9 cellular contexts compared by ENCODE assay signal in the genomic region with DNA sequence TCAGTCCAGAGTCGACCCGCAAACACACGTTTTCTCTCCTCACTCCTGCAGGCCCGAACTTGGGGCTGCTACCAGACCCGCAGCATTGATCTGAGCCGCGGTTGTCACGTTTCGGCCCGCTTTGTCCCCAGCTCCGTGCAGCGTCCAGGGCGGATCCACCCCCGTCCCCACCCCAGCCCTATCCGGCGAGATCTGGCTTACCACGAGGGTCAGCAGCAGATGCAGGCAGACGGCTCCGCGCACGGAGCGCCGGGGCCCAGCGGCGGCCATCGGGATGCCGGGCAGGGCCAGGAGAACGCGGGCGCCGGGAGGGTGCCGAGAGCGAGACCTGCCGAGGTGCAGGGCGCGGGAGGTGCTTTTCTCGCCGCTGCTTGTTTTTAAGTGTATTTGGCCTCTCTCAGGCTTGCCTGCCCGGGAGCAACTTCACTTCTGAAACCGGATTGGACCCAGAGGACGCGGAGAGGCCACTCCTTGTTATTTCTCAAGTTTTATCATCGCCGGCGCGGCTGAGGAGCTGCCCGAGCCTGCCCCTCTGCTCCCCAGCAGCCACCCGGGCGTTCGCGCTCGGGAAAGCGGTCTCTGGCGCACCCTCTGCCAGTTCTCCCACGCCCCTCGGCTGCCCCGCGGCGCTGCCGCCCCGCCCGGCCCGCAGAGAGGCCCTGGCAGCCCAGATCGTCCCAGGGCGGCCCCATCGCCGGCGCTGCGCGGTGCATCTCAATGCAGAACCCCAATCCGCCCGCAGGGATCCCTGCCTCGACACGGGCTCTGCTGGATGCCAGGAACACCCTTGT. TPM values are rescaled to one million over a fixed set of nuclear protein-coding genes. Genes with fewer than 3 reads are reported as not detected.
DNase-seq lines count a peak whose midpoint lies in the region; ATAC-seq, FAIRE-seq and TF ChIP-seq lines count a peak whose summit lies in the region.
"Had no signal": no experiment of that assay in that cellular context is flagged by ENCODE, and none has a peak within 500 bp of the region (broad histone marks: within the 10 kb centered on the region; RNA-seq: fewer than 3 reads in every experiment).

Gene DSC3 (minus strand): TSS at position 352 of the 791 bp plus-strand sequence. CDS start 82 bp downstream, at position 270.

- intact Hi-C loops in stomach (cut with DNase I; ENCODE audit: low total_unique reads) (no loop called here), natural killer cell (cut with micrococcal nuclease) (no loop called here)

- peaks cover 43% of the 10 kb centered on the region for H3K27me3 Mint-ChIP-seq in astrocyte (ENCODE audit: low read depth, unreplicated experiment)
- peaks cover 30 to 37% of the 10 kb centered on the region in 2 donors for H3K27me3 Mint-ChIP-seq in natural killer cell (ENCODE audit: low read depth in 2 of 2)

- H3K9me3 ChIP-seq in astrocyte (ENCODE audit: insufficient read depth, low read depth, low read length) (no peaks in the 10 kb centered on the region), keratinocyte (ENCODE audit: control insufficient read depth, low read depth, low read length) (no peaks in the 10 kb centered on the region), stomach (peaks cover 0 to 12% (median 5%) of the 10 kb centered on the region in 4 donors)

- H3K36me3 Mint-ChIP-seq in astrocyte (ENCODE audit: low read depth, unreplicated experiment) (no peaks in the 10 kb centered on the region), natural killer cell (peaks cover 7% of the 10 kb centered on the region)

- dilution Hi-C loops in keratinocyte (cut with MboI; ENCODE audit: extremely low pct_ligation_motif_present, low sequenced_read_pairs), result no loop called here

- H3K9me3 Mint-ChIP-seq in astrocyte (ENCODE audit: unreplicated experiment), result peaks cover 13% of the 10 kb centered on the region
- H3K9me3 Mint-ChIP-seq in natural killer cell, result peaks cover 5 to 9% of the 10 kb centered on the region in 2 donors

- TF ChIP-seq CTCF in astrocyte (IDR thresholded peaks at IDR 0.05; ENCODE audit: insufficient read depth, low read depth, low read length), result no peak
- TF ChIP-seq CTCF in keratinocyte (optimal IDR thresholded peaks at IDR 0.05 in 1 of 3, IDR thresholded peaks at IDR 0.05 in 1 of 3, conservative IDR thresholded peaks at IDR 0.05 in 1 of 3; ENCODE audit: extremely low read depth in 1 of 3, insufficient read depth in 2 of 3, low read length in 3 of 3), result no peak
- no peak for TF ChIP-seq CTCF in stomach (IDR thresholded peaks at IDR 0.05)
- no peak for TF ChIP-seq CTCF in natural killer cell (IDR thresholded peaks at IDR 0.05)

- peak within 1 kb of the TSS; percentile 88 for H2AFZ ChIP-seq in astrocyte (ENCODE audit: low read depth, low read length)
- peak within 1 kb of the TSS; percentile 38 for H2AFZ ChIP-seq in keratinocyte (ENCODE audit: control insufficient read depth, low read length)

- H3K27ac Mint-ChIP-seq in astrocyte (ENCODE audit: unreplicated experiment) (peak within 1 kb of the TSS; percentile 77), natural killer cell (no peak within 1 kb of the TSS)

- no peak for TF ChIP-seq POLR2A in stomach (IDR thresholded peaks at IDR 0.05)

- H3K4me3 ChIP-seq in astrocyte (ENCODE audit: insufficient read depth, low read depth, low read length) (peak within 1 kb of the TSS; percentile 58), keratinocyte (ENCODE audit: control insufficient read depth in 2 of 3, extremely low read depth in 1 of 3, insufficient read depth in 2 of 3, low read depth in 1 of 3, low read length in 3 of 3) (peak within 1 kb of the TSS; percentile 84 to 98 (median 95)), stomach (peak within 1 kb of the TSS; percentile 28 to 49 (median 34))

- no peaks in the 10 kb centered on the region for H3K36me3 ChIP-seq in astrocyte (ENCODE audit: insufficient read depth, low read length)
- H3K36me3 ChIP-seq in keratinocyte (ENCODE audit: control insufficient read depth in 2 of 2, extremely low read depth in 1 of 2, insufficient read depth in 2 of 2, low read length in 2 of 2), result no peaks in the 10 kb centered on the region
- H3K36me3 ChIP-seq in stomach, result no peaks in the 10 kb centered on the region

- H4K20me1 ChIP-seq in astrocyte (ENCODE audit: insufficient read depth, low read length) (no peaks in the 10 kb centered on the region), keratinocyte (ENCODE audit: control insufficient read depth, extremely low read depth, insufficient read depth, low read length) (no peaks in the 10 kb centered on the region)

- ATAC-seq in GM19035 (IDR thresholded peaks at IDR 0.05; ENCODE audit: unreplicated experiment), result no peak
- no peak for ATAC-seq in natural killer cell

- FAIRE-seq in astrocyte (lab: Jason Lieb, UNC), result no peak
- FAIRE-seq in keratinocyte (lab: Jason Lieb, UNC), result peak; percentile 34
- FAIRE-seq: A204.1 had no signal

- H3K4me1 ChIP-seq in astrocyte (ENCODE audit: insufficient read depth, low read length) (peaks cover 6% of the 10 kb centered on the region), keratinocyte (ENCODE audit: control insufficient read depth, extremely low read depth, insufficient read depth, low read length) (peaks cover 63% of the 10 kb centered on the region), stomach (peaks cover 6 to 25% (median 20%) of the 10 kb centered on the region in 4 donors)

- no peak within 1 kb of the TSS for H3K27ac ChIP-seq in astrocyte (ENCODE audit: low read depth, low read length)
- peak within 1 kb of the TSS; percentile 98 for H3K27ac ChIP-seq in keratinocyte (ENCODE audit: control insufficient read depth, insufficient read depth, low read length)
- no peak within 1 kb of the TSS for H3K27ac ChIP-seq in stomach

- peak within 1 kb of the TSS; percentile 87 for H3K4me2 ChIP-seq in astrocyte (ENCODE audit: low read length)
- peak within 1 kb of the TSS; percentile 98 for H3K4me2 ChIP-seq in keratinocyte (ENCODE audit: control insufficient read depth, extremely low read depth, insufficient read depth, low read depth, low read length)

- H3K79me2 ChIP-seq in astrocyte (ENCODE audit: insufficient read depth, low read length) (no peaks in the 10 kb centered on the region), keratinocyte (ENCODE audit: control insufficient read depth, insufficient read depth, low read length) (peaks cover 49% of the 10 kb centered on the region)

- TF ChIP-seq EP300 in stomach (IDR thresholded peaks at IDR 0.05), result no peak

- H3K4me3 Mint-ChIP-seq in astrocyte (ENCODE audit: unreplicated experiment), result peak within 1 kb of the TSS; percentile 90
- no peak within 1 kb of the TSS for H3K4me3 Mint-ChIP-seq in natural killer cell

- 2 to 7% (median 3%) methylated on average over 43 to 74 of the region's 74 CpGs for WGBS in stomach, 5 donors

- H3K27me3 ChIP-seq in astrocyte (ENCODE audit: insufficient read depth, low read length), result peaks cover 44% of the 10 kb centered on the region
- H3K27me3 ChIP-seq in keratinocyte (ENCODE audit: control insufficient read depth, extremely low read depth, insufficient read depth, low read length), result no peaks in the 10 kb centered on the region
- peaks cover 21 to 69% (median 50%) of the 10 kb centered on the region in 3 donors for H3K27me3 ChIP-seq in stomach

- peak in 2 of 3 experiments; percentile 72 to 80 for DNase-seq in NCI-H1417 (lab: John Stamatoyannopoulos, UW)
- DNase-seq in NCI-H1417 treated with DMSO at 0.1 percent for 48 hours (lab: John Stamatoyannopoulos, UW), result no peak
- DNase-seq in astrocyte (ENCODE audit: low read depth), result peak; percentile 19
- DNase-seq in keratinocyte (ENCODE audit: low read depth, low spot score), result no peak
- no peak for DNase-seq in stomach
- DNase-seq in mucosa of gallbladder (ENCODE audit: low spot score), result no peak
- no peak for DNase-seq in natural killer cell

- H3K4me1 Mint-ChIP-seq in astrocyte (ENCODE audit: low read depth, unreplicated experiment) (peaks cover 16% of the 10 kb centered on the region), natural killer cell (no peaks in the 10 kb centered on the region)

- H3K9ac ChIP-seq in astrocyte (ENCODE audit: low read length) (peak within 1 kb of the TSS; percentile 40), keratinocyte (ENCODE audit: control insufficient read depth, extremely low read depth, insufficient read depth, low read length) (peak within 1 kb of the TSS; percentile 99)

- no peaks in the 10 kb centered on the region for H3K9me1 ChIP-seq in keratinocyte (ENCODE audit: control insufficient read depth, extremely low read depth, insufficient read depth, low read length)

RNA-seq across cellular contexts. Expression of gene DSC3, which starts in this region (rescaled TPM):
- total RNA-seq in astrocyte (5.2 and 5.6 TPM in 2 replicates), stomach (1 to 10 TPM in 2 of 5 donors, not detected in 3; 1.2 to 2.2 TPM), mucosa of gallbladder (0.03 TPM), natural killer cell (not detected)
- polyA plus RNA-seq in keratinocyte (92.5 to 116 TPM (median 103 TPM) in 3 replicates), stomach (10 to 100 TPM in 1 of 3 donors, not detected in 2; 26.6 TPM)
- polyA plus RNA-seq in keratinocyte (2011; ENCODE audit: low read depth), result 133 TPM
- 37.2 and 55.2 TPM in 2 replicates for polyA plus RNA-seq in keratinocyte (2011; cell fraction: cytosol; rRNA removed)
- 229 and 268 TPM in 2 replicates for polyA plus RNA-seq in keratinocyte (2011; cell fraction: nucleus; rRNA removed)
- 117 and 167 TPM in 2 replicates for polyA plus RNA-seq in keratinocyte (2012; ENCODE audit: low replicate concordance)
- 35.2 to 208 TPM (median 137 TPM) in 3 replicates for polyA minus RNA-seq in keratinocyte
- polyA minus RNA-seq in keratinocyte (2011; cell fraction: cytosol; rRNA and poly(A)+ RNA removed), result 111 TPM
- 303 and 604 TPM in 2 replicates for polyA minus RNA-seq in keratinocyte (2011; cell fraction: nucleus; rRNA and poly(A)+ RNA removed)

Comparison
In these comparisons a context has a peak if more than half of its experiments do, and no peak if none do; other contexts are left out.
1. DNase-seq: peak in NCI-H1417 (2 of 3) and astrocyte (single experiment); none in NCI-H1417 treated with DMSO at 0.1 percent for 48 hours (single experiment), keratinocyte (single experiment), stomach (single experiment), mucosa of gallbladder (single experiment) and natural killer cell (single experiment).
2. H3K4me3 ChIP-seq: peak in every context shown above with its lines; median percentile 95 in keratinocyte; 58 in astrocyte; 34 in stomach.